1 cellular context compared by ENCODE assay signal in the genomic region with DNA sequence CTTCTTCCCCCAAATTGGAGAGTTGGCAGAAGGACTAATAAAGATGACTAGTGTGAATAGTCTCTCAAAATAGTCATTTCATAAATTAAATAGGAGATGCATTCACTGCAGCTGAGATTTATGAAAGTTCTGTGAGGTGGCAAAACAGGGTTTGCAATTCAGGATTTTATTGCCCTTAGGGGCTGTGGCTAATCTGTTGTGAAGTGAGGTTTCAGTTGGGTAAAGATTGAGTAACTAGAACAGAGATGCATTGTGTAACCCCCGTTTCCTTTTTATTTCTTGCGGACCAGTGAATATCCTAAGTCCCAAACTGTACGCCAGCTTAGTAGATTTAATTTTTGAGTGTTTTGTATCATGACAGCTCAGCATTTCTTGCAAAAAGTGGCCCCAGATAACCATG.
TF ChIP-seq lines count a peak whose summit lies in the region.

No MANE protein-coding gene starts in this region.

TF ChIP-seq in K562, 482 proteins besides CTCF, POLR2A, EP300 and RAD21:
- 0 out of 2 replicates have a peak, but pooled peaks have one; percentile 15 for TF ChIP-seq MAFG (tag; conservative IDR thresholded peaks at IDR 0.05)
- TF ChIP-seq C11orf30 (IDR thresholded peaks at IDR 0.05; ENCODE audit: low read depth): 0 out of 2 replicates have a peak, but pooled peaks have one; percentile 9
- TF ChIP-seq ZNF316 (IDR thresholded peaks at IDR 0.05): peak; percentile 56
- TF ChIP-seq ZNF76 (CRISPR knock-in tag; IDR thresholded peaks at IDR 0.05; ENCODE audit: borderline replicate concordance): no peak
- no peak for TF ChIP-seq ID3 (CRISPR knock-in tag; IDR thresholded peaks at IDR 0.05)
- no peak for TF ChIP-seq ID3 (tag; IDR thresholded peaks at IDR 0.05)
- no peak for TF ChIP-seq ETV1 (tag; conservative IDR thresholded peaks at IDR 0.05; ENCODE audit: low read depth)
